Comparison of ENCODE assay signal across 15 cellular contexts in the genomic region with DNA sequence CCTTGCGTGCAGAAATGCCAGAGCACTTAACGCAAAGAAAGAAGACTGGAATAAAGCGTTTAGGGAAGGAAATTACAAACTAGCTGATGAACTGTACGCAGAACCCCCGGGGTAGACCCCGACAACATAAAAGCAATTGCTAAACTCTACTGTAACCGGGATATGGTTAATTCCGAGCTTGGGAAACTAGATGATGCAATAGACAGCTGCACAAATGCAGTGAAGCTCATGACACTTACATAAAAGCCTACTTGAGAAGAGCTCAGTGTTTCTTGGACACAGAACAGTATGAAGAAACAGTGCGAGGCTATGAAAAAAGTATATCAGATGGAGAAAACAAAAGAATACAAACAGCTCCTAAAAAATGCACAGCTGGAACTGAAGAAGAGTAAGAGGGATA. TPM values are rescaled to one million over a fixed set of nuclear protein-coding genes. Genes with fewer than 3 reads are reported as not detected.
DNase-seq lines count a peak whose midpoint lies in the region; ATAC-seq and TF ChIP-seq lines count a peak whose summit lies in the region.
"Had no signal": no experiment of that assay in that cellular context is flagged by ENCODE, and none has a peak within 500 bp of the region (broad histone marks: within the 10 kb centered on the region; RNA-seq: fewer than 3 reads in every experiment).

No MANE protein-coding gene starts in this region.

- H3K27me3 ChIP-seq in HL-60 (ENCODE audit: insufficient read depth, poor library complexity, severe bottlenecking) (no peaks in the 10 kb centered on the region), SU-DHL-6 (ENCODE audit: low read length) (no peaks in the 10 kb centered on the region), left ventricle myocardium inferior (ENCODE audit: low read depth) (no peaks in the 10 kb centered on the region), spleen (replicated peaks in 1 of 7) (no peaks in the 10 kb centered on the region)

- intact Hi-C loops in left ventricle myocardium inferior (cut with micrococcal nuclease) = no loop called here
- intact Hi-C loops in spleen (cut with DNase I; ENCODE audit: low total_unique reads) = no loop called here

- H2AFZ ChIP-seq in SU-DHL-6 (ENCODE audit: low read depth, low read length, severe bottlenecking) = no peak overlapping the region

- 52 to 79% (median 63%) methylated on average over 9 of the region's 9 CpGs for WGBS in spleen, 5 donors

- H3K36me3 ChIP-seq in SU-DHL-6 (ENCODE audit: low read length) (0 out of 2 replicates have a peak, but pooled peaks cover 3% of the 10 kb centered on the region), left ventricle myocardium inferior (no peaks in the 10 kb centered on the region), spleen (no peaks in the 10 kb centered on the region)
- H3K36me3 ChIP-seq: HAP-1 had no signal

- H3K27ac ChIP-seq in HL-60 (replicated peaks) = peak overlapping the region; percentile 90
- 0 out of 2 replicates have a peak overlapping the region, but pooled peaks have one; percentile 85 for H3K27ac ChIP-seq in SU-DHL-6 (ENCODE audit: low read depth, low read length)
- H3K27ac ChIP-seq in left ventricle myocardium inferior (replicated peaks) = peak overlapping the region; percentile 45
- peak overlapping the region in 6 of 8 donors; percentile 43 to 81 (median 58) for H3K27ac ChIP-seq in spleen

- no peaks in the 10 kb centered on the region for H3K9me2 ChIP-seq in SU-DHL-6 (replicated peaks; ENCODE audit: insufficient read depth, low read length)

- no peak for TF ChIP-seq POLR2A in spleen (IDR thresholded peaks at IDR 0.05)

- DNase-seq in HL-60 (ENCODE audit: low read depth in 1 of 2, low spot score in 1 of 2) (peak; percentile 71 to 93), left ventricle myocardium inferior (no peak), spleen (no peak), GM20000 (ENCODE audit: low spot score) (no peak), NCI-H187 (lab: John Stamatoyannopoulos, UW) (no peak), progenitor cell of endocrine pancreas (ENCODE audit: low spot score, unreplicated experiment) (no peak)
- DNase-seq: activated CD4-positive, CD25-positive, alpha-beta regulatory T cell; caudate nucleus; islet precursor cell; stimulated activated naive B cell treated with anti-CD40 and anti-IgM and Interleukin-4, amounts not matched to agents 10 μg/mL and 1 μg/mL and 100 μg/mL, for 72 hours had no signal

- H3K27me3 Mint-ChIP-seq in progenitor cell of endocrine pancreas = no peaks in the 10 kb centered on the region
- H3K27me3 Mint-ChIP-seq: IgD-negative memory B cell; stimulated activated naive B cell treated with anti-CD40 and anti-IgM and Interleukin-4, amounts not matched to agents 10 μg/mL and 1 μg/mL and 100 μg/mL, for 72 hours had no signal

- H3K4me1 ChIP-seq in left ventricle myocardium inferior (peaks cover 7% of the 10 kb centered on the region), spleen (peaks cover 0 to 66% (median 12%) of the 10 kb centered on the region in 6 donors)

- no peak overlapping the region for H3K9ac ChIP-seq in SU-DHL-6 (ENCODE audit: low read length)

- H3K36me3 Mint-ChIP-seq in progenitor cell of endocrine pancreas (ENCODE audit: insufficient read depth) = no peaks in the 10 kb centered on the region
- H3K36me3 Mint-ChIP-seq: stimulated activated naive B cell treated with anti-CD40 and anti-IgM and Interleukin-4, amounts not matched to agents 10 μg/mL and 1 μg/mL and 100 μg/mL, for 72 hours had no signal

- H3K79me2 ChIP-seq in SU-DHL-6 (ENCODE audit: insufficient read depth, low read length) = peaks cover 11% of the 10 kb centered on the region

- H3K27ac Mint-ChIP-seq in progenitor cell of endocrine pancreas = no peak overlapping the region
- H3K27ac Mint-ChIP-seq: stimulated activated naive B cell treated with anti-CD40 and anti-IgM and Interleukin-4, amounts not matched to agents 10 μg/mL and 1 μg/mL and 100 μg/mL, for 72 hours had no signal

- H3F3A ChIP-seq in SU-DHL-6 (ENCODE audit: insufficient read depth) = peaks cover 26% of the 10 kb centered on the region

- no peak overlapping the region for H3K4me2 ChIP-seq in SU-DHL-6 (ENCODE audit: low read depth, low read length, poor library complexity, severe bottlenecking)

- H4K20me1 ChIP-seq in SU-DHL-6 (ENCODE audit: low read depth, low read length) = no peaks in the 10 kb centered on the region

- peaks cover 3% of the 10 kb centered on the region for H3K9me3 Mint-ChIP-seq in progenitor cell of endocrine pancreas (ENCODE audit: low read depth)
- H3K9me3 Mint-ChIP-seq: IgD-negative memory B cell; stimulated activated naive B cell treated with anti-CD40 and anti-IgM and Interleukin-4, amounts not matched to agents 10 μg/mL and 1 μg/mL and 100 μg/mL, for 72 hours had no signal

- H3K9me3 ChIP-seq in SU-DHL-6 (ENCODE audit: insufficient read depth, low read length) (no peaks in the 10 kb centered on the region), left ventricle myocardium inferior (replicated peaks) (no peaks in the 10 kb centered on the region), spleen (no peaks in the 10 kb centered on the region)
- H3K9me3 ChIP-seq: HAP-1 had no signal

- H3K4me1 Mint-ChIP-seq in progenitor cell of endocrine pancreas (ENCODE audit: low read depth) = no peaks in the 10 kb centered on the region

- no peak for TF ChIP-seq CTCF in HL-60 (IDR thresholded peaks at IDR 0.05; ENCODE audit: insufficient read depth, low read length)
- TF ChIP-seq CTCF in SU-DHL-6 (IDR thresholded peaks at IDR 0.05; ENCODE audit: insufficient read depth, low read length, poor library complexity, severe bottlenecking) = no peak
- no peak for TF ChIP-seq CTCF in left ventricle myocardium inferior (IDR thresholded peaks at IDR 0.05; ENCODE audit: borderline replicate concordance)
- TF ChIP-seq CTCF in spleen (IDR thresholded peaks at IDR 0.05 in 8 of 11, conservative IDR thresholded peaks at IDR 0.05 in 3 of 11) = no peak
- TF ChIP-seq CTCF in GM20000 (IDR thresholded peaks at IDR 0.05; ENCODE audit: extremely low read depth, missing control alignments) = no peak
- no peak for TF ChIP-seq CTCF in progenitor cell of endocrine pancreas (IDR thresholded peaks at IDR 0.05; ENCODE audit: unreplicated experiment)

- ATAC-seq in GM19455 (IDR thresholded peaks at IDR 0.05; ENCODE audit: unreplicated experiment) = no peak
- ATAC-seq: esophagus mucosa; stimulated activated naive B cell treated with anti-CD40 and anti-IgM and Interleukin-4, amounts not matched to agents 10 μg/mL and 1 μg/mL and 100 μg/mL, for 72 hours had no signal

- no peak overlapping the region for H3K4me3 Mint-ChIP-seq in progenitor cell of endocrine pancreas (ENCODE audit: low read depth)
- H3K4me3 Mint-ChIP-seq: IgD-negative memory B cell; stimulated activated naive B cell treated with anti-CD40 and anti-IgM and Interleukin-4, amounts not matched to agents 10 μg/mL and 1 μg/mL and 100 μg/mL, for 72 hours had no signal

- no peak overlapping the region for H3K4me3 ChIP-seq in HL-60 (replicated peaks; ENCODE audit: insufficient read depth, low read length)
- H3K4me3 ChIP-seq in SU-DHL-6 (ENCODE audit: insufficient read depth, low read length, poor library complexity, severe bottlenecking) = no peak overlapping the region
- H3K4me3 ChIP-seq in left ventricle myocardium inferior = no peak overlapping the region
- no peak overlapping the region for H3K4me3 ChIP-seq in spleen
- H3K4me3 ChIP-seq: HAP-1 had no signal

RNA-seq across cellular contexts. Expression of a gene that starts 35.6 kb away (rescaled TPM):
- total RNA-seq in left ventricle myocardium inferior (105 TPM), spleen (100 to 1,000 TPM in 6 of 7 donors, 10 to 100 TPM in 1; 63.5 to 213 (median 172) TPM), progenitor cell of endocrine pancreas (42.6 and 47.5 TPM in 2 replicates)
- 10 to 100 TPM; 12.9 to 34.6 (median 19.9) TPM for polyA plus RNA-seq in spleen

RNA-seq across cellular contexts. Expression of a gene that starts 47.0 kb away (rescaled TPM):
- total RNA-seq in left ventricle myocardium inferior = 137 TPM
- total RNA-seq in spleen = 1 to 10 TPM; 2.4 to 6.6 (median 3.6) TPM
- polyA plus RNA-seq in spleen = 1 to 10 TPM; 1.2 to 2.2 (median 1.3) TPM
- not detected in 2 replicates for total RNA-seq in progenitor cell of endocrine pancreas

Comparison
In these comparisons a context has a peak if more than half of its experiments do, and no peak if none do; other contexts are left out.
1. DNase-seq: peak in HL-60 (2 of 2); none in left ventricle myocardium inferior (single experiment), spleen (single experiment), GM20000 (single experiment), NCI-H187 (0 of 2) and progenitor cell of endocrine pancreas (single experiment).
2. RNA of a gene that starts 47.0 kb away (total RNA-seq): 137 TPM in left ventricle myocardium inferior (single experiment); 2.4 to 6.6 TPM in spleen and not detected in progenitor cell of endocrine pancreas; every median in the first group is over 10 times any median in the second.
3. Peak in every context shown above with its lines, with median percentiles within 50 percentile points of each other: H3K27ac ChIP-seq.